In the genomic region with DNA sequence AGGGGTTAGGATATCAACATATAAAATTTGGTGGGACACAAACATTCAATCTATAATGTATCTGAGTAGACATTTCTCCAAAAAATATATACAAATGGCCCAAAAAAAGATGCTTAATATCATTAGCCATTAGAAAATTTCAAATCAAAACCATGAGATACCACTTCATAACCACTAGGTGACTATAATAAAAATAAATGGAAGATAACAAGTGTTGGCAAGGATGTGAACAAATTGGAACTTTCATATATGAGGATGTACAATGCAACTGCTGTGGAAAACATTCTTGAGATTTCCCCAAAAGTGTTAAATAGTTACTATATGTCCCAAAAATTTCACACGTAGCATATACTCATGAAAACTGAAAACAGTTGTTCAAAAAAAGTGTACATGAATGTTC, we compare ENCODE assay signal across 32 cellular contexts. TPM values are rescaled to one million over a fixed set of nuclear protein-coding genes. Genes with fewer than 3 reads are reported as not detected.
"Had no signal": no experiment of that assay in that cellular context is flagged by ENCODE, and none has a peak within 500 bp of the region (broad histone marks: within the 10 kb centered on the region; RNA-seq: fewer than 3 reads in every experiment).

No MANE protein-coding gene starts in this region.

- H3K36me3 ChIP-seq: neural progenitor cell, ovary, spleen, suprapubic skin, transverse colon, upper lobe of left lung, vagina had no signal

- H3K9me3 ChIP-seq: testis had no signal

- H3K4me1 Mint-ChIP-seq: natural killer cell; nephron; neural progenitor cell; stimulated activated memory B cell treated with anti-CD40 and anti-IgM and Interleukin-4, amounts not matched to agents 10 μg/mL and 1 μg/mL and 100 μg/mL, for 72 hours; stimulated activated naive CD8-positive, alpha-beta T cell treated with anti-CD3 and anti-CD28 coated beads, Interleukin-15, amount 100 ng/mL, for 72 hours had no signal

- H3K27ac Mint-ChIP-seq: natural killer cell; nephron; neural progenitor cell; progenitor cell of endocrine pancreas; stimulated activated memory B cell treated with anti-CD40 and anti-IgM and Interleukin-4, amounts not matched to agents 10 μg/mL and 1 μg/mL and 100 μg/mL, for 72 hours; stimulated activated naive CD8-positive, alpha-beta T cell treated with anti-CD3 and anti-CD28 coated beads, Interleukin-15, amount 100 ng/mL, for 72 hours had no signal

- H3K9ac ChIP-seq: neural progenitor cell, parathyroid adenoma had no signal

- H3K4me3 Mint-ChIP-seq: natural killer cell; nephron; neural progenitor cell; stimulated activated memory B cell treated with anti-CD40 and anti-IgM and Interleukin-4, amounts not matched to agents 10 μg/mL and 1 μg/mL and 100 μg/mL, for 72 hours; stimulated activated naive CD8-positive, alpha-beta T cell treated with anti-CD3 and anti-CD28 coated beads, Interleukin-15, amount 100 ng/mL, for 72 hours had no signal

- H3K27me3 ChIP-seq: neural progenitor cell, ovary, spleen, suprapubic skin, testis, tibial artery, transverse colon, upper lobe of left lung, vagina had no signal

- H3K27me3 Mint-ChIP-seq: progenitor cell of endocrine pancreas; stimulated activated naive CD8-positive, alpha-beta T cell treated with anti-CD3 and anti-CD28 coated beads, Interleukin-15, amount 100 ng/mL, for 72 hours had no signal

- H3K27ac ChIP-seq: neural progenitor cell, ovary, parathyroid adenoma, psoas muscle, skin epidermis, spleen, suprapubic skin, testis, tibial artery, transverse colon, upper lobe of left lung, vagina had no signal

- H2AFZ ChIP-seq: neural progenitor cell, parathyroid adenoma had no signal

- H3K4me2 ChIP-seq: neural progenitor cell, smooth muscle cell had no signal

- FAIRE-seq: urothelium cell line had no signal

- H3K4me1 ChIP-seq: neural progenitor cell, parathyroid adenoma, psoas muscle, spleen, suprapubic skin, testis, tibial artery, transverse colon, upper lobe of left lung, vagina had no signal

- ATAC-seq: natural killer cell; psoas muscle; right cardiac atrium; sciatic nerve; stimulated activated memory B cell treated with anti-CD40 and anti-IgM and Interleukin-4, amounts not matched to agents 10 μg/mL and 1 μg/mL and 100 μg/mL, for 72 hours; stimulated activated naive CD8-positive, alpha-beta T cell treated with anti-CD3 and anti-CD28 coated beads, Interleukin-15, amount 100 ng/mL, for 72 hours; stimulated activated naive CD8-positive, alpha-beta T cell treated with anti-CD3 and anti-CD28 coated beads, Interleukin-15, Interleukin-2, amounts not matched to agents 100 U/mL and 50 U/mL, for 24 hours had no signal

- H3K36me3 Mint-ChIP-seq: neural progenitor cell; stimulated activated memory B cell treated with anti-CD40 and anti-IgM and Interleukin-4, amounts not matched to agents 10 μg/mL and 1 μg/mL and 100 μg/mL, for 72 hours had no signal

- H3K79me2 ChIP-seq: parathyroid adenoma had no signal

- DNase-seq: natural killer cell; occipital lobe; ovary; posterior cingulate gyrus; psoas muscle; right cardiac atrium; spleen; stimulated activated CD4-positive, alpha-beta T cell treated with anti-CD3 and anti-CD28 coated beads, Interleukin-12 subunit alpha, Interleukin-12 subunit beta, amount 100 ng/mL, for 4 hours; stimulated activated CD4-positive, alpha-beta T cell treated with anti-CD3 and anti-CD28 coated beads, Interleukin-1b, Interleukin-23, amount 100 ng/mL, for 48 hours; stimulated activated CD4-positive, alpha-beta T cell treated with anti-CD3 and anti-CD28 coated beads, Interleukin-4, amount 100 ng/mL, for 1 hour; stimulated activated CD4-positive, alpha-beta T cell treated with anti-CD3 and anti-CD28 coated beads, Interleukin-4, amount 100 ng/mL, for 4 hours; stimulated activated CD8-positive, alpha-beta memory T cell treated with anti-CD3 and anti-CD28 coated beads, Interleukin-4, amount 100 ng/mL, for 48 hours; stimulated activated naive CD4-positive, alpha-beta T cell; stimulated activated naive CD8-positive, alpha-beta T cell treated with anti-CD3 and anti-CD28 coated beads, Interleukin-15, amount 100 ng/mL, for 72 hours; stimulated activated naive CD8-positive, alpha-beta T cell treated with anti-CD3 and anti-CD28 coated beads, Interleukin-15, Interleukin-2, amounts not matched to agents 100 U/mL and 50 U/mL, for 24 hours; substantia nigra; testis; tibial artery; transverse colon; upper lobe of left lung had no signal

- H3K4me3 ChIP-seq: neural progenitor cell, ovary, psoas muscle, skin epidermis, smooth muscle cell, spleen, suprapubic skin, testis, tibial artery, transverse colon, upper lobe of left lung, vagina had no signal

RNA-seq across cellular contexts. Expression of a gene that starts 36.5 kb away (rescaled TPM):
- total RNA-seq: osteoblast, progenitor cell of endocrine pancreas, psoas muscle, right cardiac atrium, sciatic nerve, transverse colon, vagina had no signal
- polyA plus RNA-seq: ovary, right cardiac atrium had no signal
